ENCODE assay signal across 10 cellular contexts in the genomic region with DNA sequence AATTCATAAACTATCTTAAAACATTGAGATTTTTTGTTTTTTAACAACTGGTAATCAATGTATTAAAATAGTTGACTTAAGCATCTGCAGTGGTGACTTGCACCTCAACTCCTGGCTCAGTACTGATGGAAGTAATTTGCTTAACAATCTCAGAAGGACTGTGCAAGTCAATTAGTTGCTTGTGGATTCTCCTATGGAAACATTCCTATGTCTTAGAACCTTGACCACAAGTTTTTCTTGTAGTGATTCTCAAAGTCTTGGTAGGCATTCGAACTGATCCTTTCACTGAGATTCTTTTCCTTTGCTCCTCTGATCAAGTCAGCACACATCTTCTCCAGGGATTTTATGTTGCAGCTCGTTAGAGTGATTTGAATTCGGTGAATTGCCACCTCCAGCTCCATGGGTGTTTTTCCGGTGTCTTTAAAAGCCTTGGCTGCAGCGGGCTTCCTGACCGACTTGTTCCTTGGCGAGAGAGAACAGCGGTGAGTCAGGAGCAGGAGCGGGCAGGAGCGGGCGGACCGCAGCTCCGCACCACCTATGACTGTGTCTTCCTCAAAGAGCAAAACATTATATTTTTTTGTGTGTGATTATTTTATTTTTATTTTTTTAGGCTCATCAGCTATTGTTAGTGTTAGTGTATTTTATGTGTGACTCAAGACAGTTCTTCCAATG. TPM values are rescaled to one million over a fixed set of nuclear protein-coding genes. Genes with fewer than 3 reads are reported as not detected.
DNase-seq lines count a peak whose midpoint lies in the region; ATAC-seq, FAIRE-seq and TF ChIP-seq lines count a peak whose summit lies in the region.
"Had no signal": no experiment of that assay in that cellular context is flagged by ENCODE, and none has a peak within 500 bp of the region (broad histone marks: within the 10 kb centered on the region; RNA-seq: fewer than 3 reads in every experiment).

No MANE protein-coding gene starts in this region.

- no peaks in the 10 kb centered on the region for H3K27me3 ChIP-seq in GM12878 (replicated peaks in 1 of 2; ENCODE audit: control insufficient read depth in 2 of 2, insufficient read depth in 2 of 2, low read length in 1 of 2)
- H3K27me3 ChIP-seq: ovary had no signal

- H4K20me1 ChIP-seq in GM12878 (ENCODE audit: control insufficient read depth, insufficient read depth), result no peaks in the 10 kb centered on the region

- CTCF ChIA-PET in activated CD4-positive, alpha-beta T cell treated with anti-CD3 and anti-CD28 coated beads, Interleukin-2, amount 10 ng/mL, durations not matched to agents 7 days and 5 days (lab: Charles Lee), result interaction anchor here (0.9 to 2.1 kb wide), 9 partner anchors 9 to 188 kb away, joined by 3 to 9 read pairs (median 3); no protein-coding TSS in a partner anchor
- CTCF ChIA-PET in GM12878 (lab: Yijun Ruan, JAX), result interaction anchor here (0.6 to 2.2 kb wide), 9 partner anchors 8 to 236 kb away, joined by 3 to 8 read pairs (median 3); no protein-coding TSS in a partner anchor

- H3K27ac ChIP-seq in GM12878 (ENCODE audit: control insufficient read depth, insufficient read depth), result no peak overlapping the region
- H3K27ac ChIP-seq: ovary had no signal

- no peaks in the 10 kb centered on the region for H3K27me3 Mint-ChIP-seq in activated CD4-positive, alpha-beta T cell treated with anti-CD3 and anti-CD28 coated beads, Interleukin-2, amount 10 ng/mL, durations not matched to agents 24 days and 14 days
- H3K27me3 Mint-ChIP-seq in activated CD4-positive, alpha-beta T cell treated with anti-CD3 and anti-CD28 coated beads, Interleukin-2, amount 10 ng/mL, durations not matched to agents 7 days and 5 days, result no peaks in the 10 kb centered on the region

- RAD21 ChIA-PET in GM12878 (lab: Charles Lee; ENCODE audit: unreplicated experiment), result no interaction called here

- ATAC-seq in GM12878 (no peak), GM19395 (IDR thresholded peaks at IDR 0.05; ENCODE audit: unreplicated experiment) (no peak), GM18861 (IDR thresholded peaks at IDR 0.05; ENCODE audit: unreplicated experiment) (no peak)

- H2AFZ ChIP-seq in GM12878 (ENCODE audit: control insufficient read depth, low read depth, low read length), result no peak overlapping the region

- intact Hi-C loops in activated CD4-positive, alpha-beta T cell treated with anti-CD3 and anti-CD28 coated beads, Interleukin-2, amount 10 ng/mL, durations not matched to agents 24 days and 14 days (cut with micrococcal nuclease), result no loop called here
- intact Hi-C loops in GM12878 (cut with micrococcal nuclease; ENCODE audit: unreplicated experiment), result no loop called here

- H3K27ac Mint-ChIP-seq in activated CD4-positive, alpha-beta T cell treated with anti-CD3 and anti-CD28 coated beads, Interleukin-2, amount 10 ng/mL, durations not matched to agents 24 days and 14 days, result peak overlapping the region; percentile 43
- no peak overlapping the region for H3K27ac Mint-ChIP-seq in activated CD4-positive, alpha-beta T cell treated with anti-CD3 and anti-CD28 coated beads, Interleukin-2, amount 10 ng/mL, durations not matched to agents 7 days and 5 days

- no peak overlapping the region for H3K9ac ChIP-seq in GM12878 (ENCODE audit: control insufficient read depth, insufficient read depth, low read length)

- in situ Hi-C loops in GM12878 (cut with MboI), result no loop called here

- FAIRE-seq in GM12878 (lab: Jason Lieb, UNC), result no peak

- no peaks in the 10 kb centered on the region for H3K79me2 ChIP-seq in GM12878 (ENCODE audit: control insufficient read depth, insufficient read depth, low read length)

- POLR2A ChIA-PET in activated CD4-positive, alpha-beta T cell treated with anti-CD3 and anti-CD28 coated beads, Interleukin-2, amount 10 ng/mL, durations not matched to agents 7 days and 5 days (lab: Charles Lee), result no interaction called here
- POLR2A ChIA-PET in GM12878 (lab: Charles Lee), result interaction anchor here (0.9 kb wide), 1 partner anchor 10 kb away, joined by 3 read pairs; no protein-coding TSS in a partner anchor

- peaks cover 19% of the 10 kb centered on the region for H3K4me1 Mint-ChIP-seq in activated CD4-positive, alpha-beta T cell treated with anti-CD3 and anti-CD28 coated beads, Interleukin-2, amount 10 ng/mL, durations not matched to agents 24 days and 14 days
- peaks cover 22% of the 10 kb centered on the region for H3K4me1 Mint-ChIP-seq in activated CD4-positive, alpha-beta T cell treated with anti-CD3 and anti-CD28 coated beads, Interleukin-2, amount 10 ng/mL, durations not matched to agents 7 days and 5 days

- no peak overlapping the region for H3K4me2 ChIP-seq in GM12878 (ENCODE audit: control insufficient read depth, insufficient read depth)

- WGBS in GM12878 (ENCODE audit: insufficient coverage, insufficient replicate concordance, low lambda C conversion rate, missing lambda C conversion rate), result 97% methylated on average over 13 of the region's 13 CpGs

- H3K4me3 ChIP-seq in GM12878, result no peak overlapping the region
- H3K4me3 ChIP-seq: ovary had no signal

- SMC1A ChIA-PET in GM12878 (lab: Charles Lee; ENCODE audit: uncharacterized antibody, unreplicated experiment), result interaction anchor here (1.0 to 2.9 kb wide), 4 partner anchors 9 to 106 kb away, joined by 3 to 11 read pairs (median 6); no protein-coding TSS in a partner anchor

- H3K4me1 ChIP-seq in GM12878 (ENCODE audit: control insufficient read depth, insufficient read depth, low read length), result no peaks in the 10 kb centered on the region

- peaks cover 10 to 21% of the 10 kb centered on the region in 2 experiments; a peak in 3 of 4 replicates for H3K36me3 ChIP-seq in GM12878 (ENCODE audit: control insufficient read depth in 2 of 2, insufficient read depth in 2 of 2, low read length in 1 of 2)
- H3K36me3 ChIP-seq: ovary had no signal

- H3K4me3 Mint-ChIP-seq in activated CD4-positive, alpha-beta T cell treated with anti-CD3 and anti-CD28 coated beads, Interleukin-2, amount 10 ng/mL, durations not matched to agents 24 days and 14 days, result no peak overlapping the region
- no peak overlapping the region for H3K4me3 Mint-ChIP-seq in activated CD4-positive, alpha-beta T cell treated with anti-CD3 and anti-CD28 coated beads, Interleukin-2, amount 10 ng/mL, durations not matched to agents 7 days and 5 days

- peaks cover 70% of the 10 kb centered on the region for H3K36me3 Mint-ChIP-seq in activated CD4-positive, alpha-beta T cell treated with anti-CD3 and anti-CD28 coated beads, Interleukin-2, amount 10 ng/mL, durations not matched to agents 24 days and 14 days (ENCODE audit: low read depth)
- H3K36me3 Mint-ChIP-seq in activated CD4-positive, alpha-beta T cell treated with anti-CD3 and anti-CD28 coated beads, Interleukin-2, amount 10 ng/mL, durations not matched to agents 7 days and 5 days (ENCODE audit: low read depth), result peaks cover 69% of the 10 kb centered on the region

- H3K9me3 ChIP-seq in GM12878 (replicated peaks; ENCODE audit: control insufficient read depth, insufficient read depth, low read length), result no peaks in the 10 kb centered on the region
- H3K9me3 ChIP-seq: ovary had no signal

- DNase-seq in activated CD4-positive, alpha-beta T cell treated with anti-CD3 and anti-CD28 coated beads, Interleukin-2, amount 10 ng/mL, durations not matched to agents 24 days and 14 days, result no peak
- no peak for DNase-seq in activated CD4-positive, alpha-beta T cell treated with anti-CD3 and anti-CD28 coated beads, Interleukin-2, amount 10 ng/mL, durations not matched to agents 7 days and 5 days
- DNase-seq in GM12878 (ENCODE audit: low read depth, low spot score) (no peak), iPS-NIHi7 (ENCODE audit: extremely low spot score) (peak; percentile 42), superior temporal gyrus (ENCODE audit: extremely low spot score) (peak; percentile 24), NK-92 (lab: John Stamatoyannopoulos, UW; ENCODE audit: unreplicated experiment) (no peak)
- DNase-seq: activated CD4-positive, CD25-positive, alpha-beta regulatory T cell treated with anti-CD3 and anti-CD28 coated beads, Interleukin-2, amount 50 U/mL, for 72 hours; ovary had no signal

- BruUV-seq in GM12878 (replicated peaks; lab: Mats Ljungman, UMichigan), result TSS peak; percentile 10

- TF ChIP-seq RAD21 in GM12878 (IDR thresholded peaks at IDR 0.05; ENCODE audit: insufficient read depth, low read depth, low read length), result no peak

- TF ChIP-seq EP300 in GM12878 (IDR thresholded peaks at IDR 0.05; ENCODE audit: borderline replicate concordance in 1 of 2, control insufficient read depth in 1 of 2, low read depth in 2 of 2, low read length in 2 of 2), result no peak

- no peaks in the 10 kb centered on the region for H3K9me3 Mint-ChIP-seq in activated CD4-positive, alpha-beta T cell treated with anti-CD3 and anti-CD28 coated beads, Interleukin-2, amount 10 ng/mL, durations not matched to agents 24 days and 14 days
- no peaks in the 10 kb centered on the region for H3K9me3 Mint-ChIP-seq in activated CD4-positive, alpha-beta T cell treated with anti-CD3 and anti-CD28 coated beads, Interleukin-2, amount 10 ng/mL, durations not matched to agents 7 days and 5 days

- no peak for TF ChIP-seq POLR2A in GM12878 (IDR thresholded peaks at IDR 0.05; ENCODE audit: low read depth, low read length)

- TF ChIP-seq CTCF in GM12878 (IDR thresholded peaks at IDR 0.05 in 2 of 3, conservative IDR thresholded peaks at IDR 0.05 in 1 of 3; ENCODE audit: control insufficient read depth in 2 of 3, extremely low read depth in 1 of 3, insufficient read depth in 1 of 3, low read depth in 3 of 3, low read length in 3 of 3), result no peak

RNA-seq across cellular contexts. Expression of a gene that starts 21.1 kb away (rescaled TPM):
- total RNA-seq in activated CD4-positive, alpha-beta T cell treated with anti-CD3 and anti-CD28 coated beads, Interleukin-2, amount 10 ng/mL, durations not matched to agents 24 days and 14 days, result 43.1 and 47.8 TPM in 2 replicates
- 10 to 100 TPM; 29.4 to 31.7 TPM for total RNA-seq in activated CD4-positive, alpha-beta T cell treated with anti-CD3 and anti-CD28 coated beads, Interleukin-2, amount 10 ng/mL, durations not matched to agents 7 days and 5 days
- total RNA-seq in GM12878 (2013; cell fraction: nucleolus; rRNA removed), result 99.4 and 101 TPM in 2 replicates
- total RNA-seq in GM12878 (2014; rRNA removed) (33.7 and 34.6 TPM in 2 replicates), GM12878 (2014; rRNA removed; fragmentation: Illumina TruSeq; extraction: Trizol) (25.4 and 26.2 TPM in 2 replicates), GM12878 (2021) (34.9 and 38.1 TPM in 2 replicates)
- polyA plus RNA-seq in GM12878 (2011; ENCODE audit: low read depth), result 15.0 TPM
- polyA plus RNA-seq in GM12878 (2011; rRNA removed) (37.6 and 42.2 TPM in 2 replicates), GM12878 (2014; fragmentation: Illumina TruSeq; extraction: Trizol) (28.6 and 30.8 TPM in 2 replicates), GM12878 (2014; fragmentation: Nextera tagmentation; extraction: Ambion mirVana) (1 to 10 TPM in 1 of 2 experiments, under 1 TPM in 1; 1.00 to 1.8 TPM), GM12878 (2014; rRNA removed) (39.3 and 40.1 TPM in 2 replicates), GM12878 (2016; fragmentation: Nextera tagmentation; extraction: Ambion mirVana) (10 to 100 TPM; 16.8 to 18.4 TPM)
- 42.5 and 47.4 TPM in 2 replicates for polyA plus RNA-seq in GM12878 (2011; cell fraction: cytosol; rRNA removed)
- 69.6 and 86.9 TPM in 2 replicates for polyA plus RNA-seq in GM12878 (2011; cell fraction: nucleus; rRNA removed)
- 19.5 and 22.3 TPM in 2 replicates for polyA plus RNA-seq in GM12878 (2012)
- 40.4 and 59.5 TPM in 2 replicates for polyA minus RNA-seq in GM12878 (2011; rRNA and poly(A)+ RNA removed)
- polyA minus RNA-seq in GM12878 (2011; cell fraction: cytosol; rRNA and poly(A)+ RNA removed), result 16.3 and 17.4 TPM in 2 replicates
- polyA minus RNA-seq in GM12878 (2011; cell fraction: nucleus; rRNA and poly(A)+ RNA removed), result 34.2 and 49.2 TPM in 2 replicates

RNA-seq across cellular contexts. Expression of a gene that starts 21.2 kb away (rescaled TPM):
- 2.5 TPM in 2 replicates for total RNA-seq in activated CD4-positive, alpha-beta T cell treated with anti-CD3 and anti-CD28 coated beads, Interleukin-2, amount 10 ng/mL, durations not matched to agents 24 days and 14 days
- 1 to 10 TPM; 2.1 to 2.2 TPM for total RNA-seq in activated CD4-positive, alpha-beta T cell treated with anti-CD3 and anti-CD28 coated beads, Interleukin-2, amount 10 ng/mL, durations not matched to agents 7 days and 5 days
- total RNA-seq in GM12878 (2013; cell fraction: nucleolus; rRNA removed), result 8.5 and 8.9 TPM in 2 replicates
- total RNA-seq in GM12878 (2014; rRNA removed), result 3.4 and 3.7 TPM in 2 replicates
- total RNA-seq in GM12878 (2014; rRNA removed; fragmentation: Illumina TruSeq; extraction: Trizol), result 2.6 and 2.7 TPM in 2 replicates
- 2.2 and 2.9 TPM in 2 replicates for total RNA-seq in GM12878 (2021)
- 2.6 TPM for polyA plus RNA-seq in GM12878 (2011; ENCODE audit: low read depth)
- 3.2 and 3.7 TPM in 2 replicates for polyA plus RNA-seq in GM12878 (2011; rRNA removed)
- polyA plus RNA-seq in GM12878 (2011; cell fraction: cytosol; rRNA removed), result 2.8 and 4.0 TPM in 2 replicates
- polyA plus RNA-seq in GM12878 (2011; cell fraction: nucleus; rRNA removed), result 3.0 and 5.2 TPM in 2 replicates
- 2.5 and 3.0 TPM in 2 replicates for polyA plus RNA-seq in GM12878 (2012)
- polyA plus RNA-seq in GM12878 (2014; fragmentation: Illumina TruSeq; extraction: Trizol), result 2.6 and 3.5 TPM in 2 replicates
- polyA plus RNA-seq in GM12878 (2014; fragmentation: Nextera tagmentation; extraction: Ambion mirVana), result 1 to 10 TPM in 1 of 2 experiments, under 1 TPM in 1; 0.84 to 1.1 TPM
- 2.7 and 3.3 TPM in 2 replicates for polyA plus RNA-seq in GM12878 (2014; rRNA removed)
- 1 to 10 TPM; 4.0 to 4.1 TPM for polyA plus RNA-seq in GM12878 (2016; fragmentation: Nextera tagmentation; extraction: Ambion mirVana)
- polyA minus RNA-seq in GM12878 (2011; rRNA and poly(A)+ RNA removed), result 6.9 and 8.8 TPM in 2 replicates
- 0.83 and 2.1 TPM in 2 replicates for polyA minus RNA-seq in GM12878 (2011; cell fraction: cytosol; rRNA and poly(A)+ RNA removed)
- polyA minus RNA-seq in GM12878 (2011; cell fraction: nucleus; rRNA and poly(A)+ RNA removed), result 5.1 and 7.5 TPM in 2 replicates

Comparison
In these comparisons a context has a peak if more than half of its experiments do, and no peak if none do; other contexts are left out.
1. DNase-seq: peak in iPS-NIHi7 (single experiment) and superior temporal gyrus (single experiment); none in activated CD4-positive, alpha-beta T cell treated with anti-CD3 and anti-CD28 coated beads, Interleukin-2, amount 10 ng/mL, durations not matched to agents 24 days and 14 days (single experiment), activated CD4-positive, alpha-beta T cell treated with anti-CD3 and anti-CD28 coated beads, Interleukin-2, amount 10 ng/mL, durations not matched to agents 7 days and 5 days (single experiment), GM12878 (single experiment) and NK-92 (single experiment).